2 cellular contexts compared by ENCODE assay signal in genomic region chrX:130082244-130083106, GRCh38.
TF ChIP-seq lines count a peak whose summit lies in the region.

No MANE protein-coding gene starts in this region.

TF ChIP-seq in liver, 16 proteins besides CTCF, POLR2A, EP300 and RAD21:
- no peak for TF ChIP-seq ZBTB33 (IDR thresholded peaks at IDR 0.05)
TF ChIP-seq in liver: peak in this region for 0.

TF ChIP-seq in HepG2, 621 proteins besides CTCF, POLR2A, EP300 and RAD21:
- TF ChIP-seq POLR2AphosphoS5 (IDR thresholded peaks at IDR 0.05; ENCODE audit: low read depth, low read length) = no peak
- no peak for TF ChIP-seq ATF2 (CRISPR knock-in tag; IDR thresholded peaks at IDR 0.05)
- no peak for TF ChIP-seq SP1 (IDR thresholded peaks at IDR 0.05)
- TF ChIP-seq SP1 (CRISPR knock-in tag; IDR thresholded peaks at IDR 0.05) = no peak
- no peak for TF ChIP-seq CERS6 (CRISPR knock-in tag; IDR thresholded peaks at IDR 0.05)
- TF ChIP-seq ZBTB21 (CRISPR knock-in tag; IDR thresholded peaks at IDR 0.05) = no peak
- TF ChIP-seq DNMT3B (CRISPR knock-in tag; conservative IDR thresholded peaks at IDR 0.05) = no peak
- TF ChIP-seq SAP130 (CRISPR knock-in tag; IDR thresholded peaks at IDR 0.05; ENCODE audit: low read depth) = no peak
- TF ChIP-seq ZNF879 (CRISPR knock-in tag; IDR thresholded peaks at IDR 0.05) = no peak
- TF ChIP-seq SIX4 (CRISPR knock-in tag; IDR thresholded peaks at IDR 0.05) = no peak
- TF ChIP-seq PRMT3 (CRISPR knock-in tag; IDR thresholded peaks at IDR 0.05; ENCODE audit: borderline replicate concordance, low read depth) = no peak
- no peak for TF ChIP-seq ZBTB33 (CRISPR knock-in tag; IDR thresholded peaks at IDR 0.05)
- no peak for TF ChIP-seq E2F1 (CRISPR knock-in tag; IDR thresholded peaks at IDR 0.05)
- TF ChIP-seq ZNF781 (CRISPR knock-in tag; IDR thresholded peaks at IDR 0.05; ENCODE audit: borderline replicate concordance, not compliant biosample characterization) = no peak
- no peak for TF ChIP-seq MEIS2 (CRISPR knock-in tag; IDR thresholded peaks at IDR 0.05)
- TF ChIP-seq ZFP90 (CRISPR knock-in tag; IDR thresholded peaks at IDR 0.05; ENCODE audit: borderline replicate concordance) = no peak
